Comparison of ENCODE assay signal across 35 cellular contexts in the genomic region with DNA sequence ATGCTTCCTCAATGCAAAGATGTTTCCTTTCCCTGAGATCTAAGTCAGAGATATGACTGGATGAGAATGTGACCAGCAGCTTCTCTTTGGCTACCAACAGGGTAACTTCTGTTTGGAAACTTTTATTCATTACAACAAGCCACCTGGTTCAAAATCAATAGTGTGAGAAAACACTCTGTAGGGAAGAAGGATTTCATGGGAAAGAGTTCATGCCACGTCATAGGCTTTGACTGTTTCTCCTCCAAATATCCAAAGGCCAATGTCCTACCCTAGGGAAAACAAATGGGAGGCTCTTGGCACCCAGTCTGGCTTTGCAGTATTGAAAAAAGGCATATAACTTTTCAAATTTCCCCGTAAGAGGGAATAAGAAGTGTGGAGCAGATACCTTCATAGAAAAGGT.
A peak's percentile ranks its signal among the peaks of the same experiment; 100 is the strongest.
DNase-seq lines count a peak whose midpoint lies in the region; ATAC-seq, FAIRE-seq and TF ChIP-seq lines count a peak whose summit lies in the region.
"Had no signal": no experiment of that assay in that cellular context is flagged by ENCODE, and none has a peak within 500 bp of the region (broad histone marks: within the 10 kb centered on the region; RNA-seq: fewer than 3 reads in every experiment).

No MANE protein-coding gene starts in this region.

- TF ChIP-seq CTCF in HepG2 (CRISPR knock-in tag; IDR thresholded peaks at IDR 0.05): no peak
- no peak for TF ChIP-seq CTCF in liver (IDR thresholded peaks at IDR 0.05; ENCODE audit: low read depth, low read length, missing input control)
- TF ChIP-seq CTCF in right lobe of liver (IDR thresholded peaks at IDR 0.05): no peak
- TF ChIP-seq CTCF in Peyer's patch (IDR thresholded peaks at IDR 0.05): no peak

- in situ Hi-C loops in HepG2 (cut with HindIII; ENCODE audit: extremely low pct_ligation_motif_present, low pct_unique_long_range_greater_than_20kb): no loop called here

- H3K9me3 ChIP-seq in HepG2 (ENCODE audit: low read length) (peaks cover 19% of the 10 kb centered on the region), liver (ENCODE audit: control insufficient read depth in 4 of 4, low read length in 3 of 4) (peaks cover 0 to 7% (median 3%) of the 10 kb centered on the region in 4 donors), right lobe of liver (peaks cover 0 to 7% (median 0%) of the 10 kb centered on the region in 4 donors), Peyer's patch (no peaks in the 10 kb centered on the region)
- H3K9me3 ChIP-seq: A549, BE2C had no signal

- no TSS peak for BruUV-seq in HepG2 (replicated peaks; lab: Mats Ljungman, UMichigan)

- H3K27ac ChIP-seq in HepG2 (ENCODE audit: extremely low read length, insufficient read depth, low read length) (no peak overlapping the region), liver (ENCODE audit: low read depth in 1 of 2, low read length in 2 of 2) (peak overlapping the region; percentile 39 to 65), right lobe of liver (peak overlapping the region in 2 of 3 donors; percentile 58 to 77), Peyer's patch (no peak overlapping the region)
- H3K27ac ChIP-seq: 22Rv1; A549; BLaER1; BLaER1 treated with 17β-estradiol and CSF1 and Interleukin-3, amounts not matched to agents 10 nM and 100 nM; C4-2B had no signal

- H3K27me3 ChIP-seq in HepG2 (ENCODE audit: control insufficient read depth in 1 of 2, insufficient read depth in 2 of 2, low read length in 2 of 2) (no peaks in the 10 kb centered on the region; a peak in 1 of 5 replicates), liver (ENCODE audit: control insufficient read depth in 4 of 4, insufficient read depth in 4 of 4, low read length in 3 of 4) (no peaks in the 10 kb centered on the region), right lobe of liver (no peaks in the 10 kb centered on the region), Peyer's patch (no peaks in the 10 kb centered on the region)
- H3K27me3 ChIP-seq: BE2C; BLaER1; BLaER1 treated with 17β-estradiol and CSF1 and Interleukin-3, amounts not matched to agents 10 nM and 100 nM had no signal

- no peak for TF ChIP-seq POLR2A in HepG2 (IDR thresholded peaks at IDR 0.05; ENCODE audit: insufficient read depth in 1 of 2, low read depth in 2 of 2, low read length in 2 of 2)
- no peak for TF ChIP-seq POLR2A in right lobe of liver (IDR thresholded peaks at IDR 0.05)
- no peak for TF ChIP-seq POLR2A in Peyer's patch (IDR thresholded peaks at IDR 0.05)

- TF ChIP-seq RAD21 in HepG2 (CRISPR knock-in tag; IDR thresholded peaks at IDR 0.05) (no peak), liver (IDR thresholded peaks at IDR 0.05) (peak; percentile 57 to 58)

- peak; percentile 97 for ATAC-seq in left lobe of liver
- no peak for ATAC-seq in HepG2
- peak; percentile 95 to 98 (median 96) for ATAC-seq in right lobe of liver
- ATAC-seq: A549; CD8-positive, alpha-beta T cell had no signal

- FAIRE-seq in HepG2 (lab: Jason Lieb, UNC): no peak
- FAIRE-seq: A204.1, A549, D721Med had no signal

- TF ChIP-seq EP300 in HepG2 (IDR thresholded peaks at IDR 0.05; ENCODE audit: low read depth in 2 of 2, low read length in 2 of 2) (no peak), HepG2 (CRISPR knock-in tag; IDR thresholded peaks at IDR 0.05; ENCODE audit: borderline replicate concordance) (no peak)

- POLR2A ChIA-PET in HepG2 (lab: Yijun Ruan, JAX): no interaction called here

- H3K36me3 ChIP-seq in HepG2 (replicated peaks in 1 of 2; ENCODE audit: control insufficient read depth in 1 of 2, insufficient read depth in 2 of 2, low read length in 2 of 2) (no peaks in the 10 kb centered on the region), liver (ENCODE audit: control insufficient read depth in 4 of 4, insufficient read depth in 3 of 4, low read depth in 1 of 4, low read length in 3 of 4) (no peaks in the 10 kb centered on the region), right lobe of liver (no peaks in the 10 kb centered on the region), Peyer's patch (no peaks in the 10 kb centered on the region)
- H3K36me3 ChIP-seq: BE2C; BLaER1; BLaER1 treated with 17β-estradiol and CSF1 and Interleukin-3, amounts not matched to agents 10 nM and 100 nM had no signal

- no peaks in the 10 kb centered on the region for H3K79me2 ChIP-seq in HepG2 (ENCODE audit: insufficient read depth, low read length)

- no peaks in the 10 kb centered on the region for H4K20me1 ChIP-seq in HepG2 (ENCODE audit: insufficient read depth, low read length)
- H4K20me1 ChIP-seq: BLaER1; BLaER1 treated with 17β-estradiol and CSF1 and Interleukin-3, amounts not matched to agents 10 nM and 100 nM had no signal

- no peak overlapping the region for H2AFZ ChIP-seq in HepG2 (ENCODE audit: low read length)

- H3K9ac ChIP-seq in HepG2 (ENCODE audit: insufficient read depth, low read depth, low read length): no peak overlapping the region
- peak overlapping the region in 1 of 2 donors; percentile 49 for H3K9ac ChIP-seq in liver (ENCODE audit: low read depth in 1 of 2, low read length in 2 of 2)
- H3K9ac ChIP-seq: BLaER1; BLaER1 treated with 17β-estradiol and CSF1 and Interleukin-3, amounts not matched to agents 10 nM and 100 nM had no signal

- no peak overlapping the region for H3K4me3 ChIP-seq in HepG2 (replicated peaks in 1 of 3; ENCODE audit: insufficient read depth in 1 of 3, low read depth in 2 of 3, low read length in 3 of 3)
- no peak overlapping the region for H3K4me3 ChIP-seq in liver (ENCODE audit: low read depth in 1 of 3, low read length in 3 of 3)
- H3K4me3 ChIP-seq in right lobe of liver: no peak overlapping the region
- no peak overlapping the region for H3K4me3 ChIP-seq in Peyer's patch
- H3K4me3 ChIP-seq: A549; BLaER1; BLaER1 treated with 17β-estradiol and CSF1 and Interleukin-3, amounts not matched to agents 10 nM and 100 nM had no signal

- no peak overlapping the region for H3K4me2 ChIP-seq in HepG2 (ENCODE audit: low read depth, low read length)
- H3K4me2 ChIP-seq: A549; BLaER1; BLaER1 treated with 17β-estradiol and CSF1 and Interleukin-3, amounts not matched to agents 10 nM and 100 nM had no signal

- WGBS in HepG2 (ENCODE audit: low lambda C conversion rate): 7% methylated on average over 2 of the region's 2 CpGs
- 31% methylated on average over 2 of the region's 2 CpGs for WGBS in liver
- 33% methylated on average over 2 of the region's 2 CpGs for WGBS in right lobe of liver (ENCODE audit: insufficient coverage, low coverage, low lambda C conversion rate, missing lambda C conversion rate)

- H3K4me1 ChIP-seq in HepG2 (ENCODE audit: insufficient read depth, low read length) (no peaks in the 10 kb centered on the region), liver (ENCODE audit: control insufficient read depth in 4 of 4, insufficient read depth in 4 of 4, low read length in 3 of 4) (peaks cover 0 to 7% (median 3%) of the 10 kb centered on the region in 4 donors), right lobe of liver (peaks cover 0 to 9% (median 4%) of the 10 kb centered on the region in 4 donors), Peyer's patch (no peaks in the 10 kb centered on the region)
- H3K4me1 ChIP-seq: A549; BE2C; BLaER1; BLaER1 treated with 17β-estradiol and CSF1 and Interleukin-3, amounts not matched to agents 10 nM and 100 nM; Caco-2 had no signal

- CTCF ChIA-PET in HepG2 (lab: Yijun Ruan, JAX; ENCODE audit: low intra/inter-chr PET ratio, low total read pairs): no interaction called here

- intact Hi-C loops in HepG2 (cut with micrococcal nuclease; ENCODE audit: unreplicated experiment) (no loop called here), right lobe of liver (cut with DNase I) (no loop called here)

- DNase-seq in left lobe of liver (ENCODE audit: low spot score): peak; percentile 73
- no peak for DNase-seq in HepG2 (ENCODE audit: low spot score)
- DNase-seq in right lobe of liver: peak in 1 of 3 donors; percentile 77
- DNase-seq in Peyer's patch: no peak
- DNase-seq in globus pallidus (ENCODE audit: low spot score): no peak
- no peak for DNase-seq in NK-92 (lab: John Stamatoyannopoulos, UW; ENCODE audit: unreplicated experiment)
- DNase-seq in NCI-H1694 (lab: John Stamatoyannopoulos, UW): no peak
- DNase-seq: 8988T; ACHN; AML-193; BE2C; C1 segment of cervical spinal cord; Caco-2; Calu3; CD4-positive, alpha-beta memory T cell; CD4-positive, alpha-beta T cell; CD4-positive, CD25-positive, alpha-beta regulatory T cell; CD8-positive, alpha-beta memory T cell; CD8-positive, alpha-beta T cell; COR-L47; DMS 273 treated with DMSO at 0.1 percent for 48 hours; DMS153; DMS53; DMS79; DMS79 treated with DMSO at 0.1 percent for 48 hours; DND-41; EL had no signal

TF ChIP-seq in HepG2, 621 proteins besides CTCF, POLR2A, EP300 and RAD21:
- TF ChIP-seq MTA3 (CRISPR knock-in tag; IDR thresholded peaks at IDR 0.05): no peak
- peak; percentile 63 for TF ChIP-seq CREB1 (IDR thresholded peaks at IDR 0.05)
- no peak for TF ChIP-seq CREB1 (CRISPR knock-in tag; IDR thresholded peaks at IDR 0.05)
- no peak for TF ChIP-seq ZNF670 (CRISPR knock-in tag; IDR thresholded peaks at IDR 0.05; ENCODE audit: borderline replicate concordance)

TF ChIP-seq in liver, 16 proteins besides CTCF, POLR2A, EP300 and RAD21 (continues in another document):
- TF ChIP-seq EGR1 (IDR thresholded peaks at IDR 0.05; ENCODE audit: low read depth in 2 of 2) (peak in 1 of 2 donors; percentile 90), HNF4G (IDR thresholded peaks at IDR 0.05) (peak; percentile 59), YY1 (IDR thresholded peaks at IDR 0.05) (peak; percentile 93)
- TF ChIP-seq, protein P1, sequence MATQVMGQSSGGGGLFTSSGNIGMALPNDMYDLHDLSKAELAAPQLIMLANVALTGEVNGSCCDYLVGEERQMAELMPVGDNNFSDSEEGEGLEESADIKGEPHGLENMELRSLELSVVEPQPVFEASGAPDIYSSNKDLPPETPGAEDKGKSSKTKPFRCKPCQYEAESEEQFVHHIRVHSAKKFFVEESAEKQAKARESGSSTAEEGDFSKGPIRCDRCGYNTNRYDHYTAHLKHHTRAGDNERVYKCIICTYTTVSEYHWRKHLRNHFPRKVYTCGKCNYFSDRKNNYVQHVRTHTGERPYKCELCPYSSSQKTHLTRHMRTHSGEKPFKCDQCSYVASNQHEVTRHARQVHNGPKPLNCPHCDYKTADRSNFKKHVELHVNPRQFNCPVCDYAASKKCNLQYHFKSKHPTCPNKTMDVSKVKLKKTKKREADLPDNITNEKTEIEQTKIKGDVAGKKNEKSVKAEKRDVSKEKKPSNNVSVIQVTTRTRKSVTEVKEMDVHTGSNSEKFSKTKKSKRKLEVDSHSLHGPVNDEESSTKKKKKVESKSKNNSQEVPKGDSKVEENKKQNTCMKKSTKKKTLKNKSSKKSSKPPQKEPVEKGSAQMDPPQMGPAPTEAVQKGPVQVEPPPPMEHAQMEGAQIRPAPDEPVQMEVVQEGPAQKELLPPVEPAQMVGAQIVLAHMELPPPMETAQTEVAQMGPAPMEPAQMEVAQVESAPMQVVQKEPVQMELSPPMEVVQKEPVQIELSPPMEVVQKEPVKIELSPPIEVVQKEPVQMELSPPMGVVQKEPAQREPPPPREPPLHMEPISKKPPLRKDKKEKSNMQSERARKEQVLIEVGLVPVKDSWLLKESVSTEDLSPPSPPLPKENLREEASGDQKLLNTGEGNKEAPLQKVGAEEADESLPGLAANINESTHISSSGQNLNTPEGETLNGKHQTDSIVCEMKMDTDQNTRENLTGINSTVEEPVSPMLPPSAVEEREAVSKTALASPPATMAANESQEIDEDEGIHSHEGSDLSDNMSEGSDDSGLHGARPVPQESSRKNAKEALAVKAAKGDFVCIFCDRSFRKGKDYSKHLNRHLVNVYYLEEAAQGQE (IDR thresholded peaks at IDR 0.05): peak; percentile 43

Comparison
In these comparisons a context has a peak if more than half of its experiments do, and no peak if none do; other contexts are left out.
1. H3K27ac ChIP-seq: peak in liver (2 of 2) and right lobe of liver (2 of 3); none in HepG2 (single experiment) and Peyer's patch (0 of 4).